In genomic region chr4:82439088-82439487, GRCh38 we compare ENCODE assay signal across 16 cellular contexts.
"Had no signal": no experiment of that assay in that cellular context is flagged by ENCODE, and none has a peak within 500 bp of the region (broad histone marks: within the 10 kb centered on the region; RNA-seq: fewer than 3 reads in every experiment).

No MANE protein-coding gene starts in this region.

- H3K27me3 Mint-ChIP-seq: progenitor cell of endocrine pancreas, T-cell had no signal

- H3K4me1 ChIP-seq: heart left ventricle had no signal

- DNase-seq: activated CD4-positive, CD25-positive, alpha-beta regulatory T cell treated with anti-CD3 and anti-CD28 coated beads, Interleukin-2, amount 50 U/mL, for 72 hours; activated effector memory CD4-positive, alpha-beta T cell treated with Interleukin-2 at 50 U/mL for 16 hours; body of pancreas; heart left ventricle; left ventricle myocardium superior; mammary epithelial cell; natural killer cell; retina; stimulated activated CD4-positive, alpha-beta T cell treated with anti-CD3 and anti-CD28 coated beads, Interleukin-4, amount 100 ng/mL, for 1 hour; stimulated activated naive CD4-positive, alpha-beta T cell treated with Interleukin-2 at 50 U/mL for 16 hours; T-cell; tibial artery; WERI-Rb-1 had no signal

- H3K36me3 Mint-ChIP-seq: natural killer cell had no signal

- H3K27ac Mint-ChIP-seq: progenitor cell of endocrine pancreas had no signal

- ATAC-seq: body of pancreas, heart left ventricle, left ventricle myocardium superior, natural killer cell, T-cell had no signal

- H3K4me3 ChIP-seq: body of pancreas, cardiac muscle cell, heart left ventricle, tibial artery had no signal

- H3K9me3 ChIP-seq: body of pancreas, heart left ventricle, tibial artery had no signal

- H3K36me3 ChIP-seq: cardiac muscle cell, tibial artery had no signal

- H3K4me3 Mint-ChIP-seq: mesothelial cell of epicardium, natural killer cell had no signal

- H3K9me3 Mint-ChIP-seq: mesothelial cell of epicardium, natural killer cell, T-cell had no signal

- H3K27ac ChIP-seq: body of pancreas, cardiac muscle cell, heart left ventricle, tibial artery, WERI-Rb-1 had no signal
